In the genomic region with DNA sequence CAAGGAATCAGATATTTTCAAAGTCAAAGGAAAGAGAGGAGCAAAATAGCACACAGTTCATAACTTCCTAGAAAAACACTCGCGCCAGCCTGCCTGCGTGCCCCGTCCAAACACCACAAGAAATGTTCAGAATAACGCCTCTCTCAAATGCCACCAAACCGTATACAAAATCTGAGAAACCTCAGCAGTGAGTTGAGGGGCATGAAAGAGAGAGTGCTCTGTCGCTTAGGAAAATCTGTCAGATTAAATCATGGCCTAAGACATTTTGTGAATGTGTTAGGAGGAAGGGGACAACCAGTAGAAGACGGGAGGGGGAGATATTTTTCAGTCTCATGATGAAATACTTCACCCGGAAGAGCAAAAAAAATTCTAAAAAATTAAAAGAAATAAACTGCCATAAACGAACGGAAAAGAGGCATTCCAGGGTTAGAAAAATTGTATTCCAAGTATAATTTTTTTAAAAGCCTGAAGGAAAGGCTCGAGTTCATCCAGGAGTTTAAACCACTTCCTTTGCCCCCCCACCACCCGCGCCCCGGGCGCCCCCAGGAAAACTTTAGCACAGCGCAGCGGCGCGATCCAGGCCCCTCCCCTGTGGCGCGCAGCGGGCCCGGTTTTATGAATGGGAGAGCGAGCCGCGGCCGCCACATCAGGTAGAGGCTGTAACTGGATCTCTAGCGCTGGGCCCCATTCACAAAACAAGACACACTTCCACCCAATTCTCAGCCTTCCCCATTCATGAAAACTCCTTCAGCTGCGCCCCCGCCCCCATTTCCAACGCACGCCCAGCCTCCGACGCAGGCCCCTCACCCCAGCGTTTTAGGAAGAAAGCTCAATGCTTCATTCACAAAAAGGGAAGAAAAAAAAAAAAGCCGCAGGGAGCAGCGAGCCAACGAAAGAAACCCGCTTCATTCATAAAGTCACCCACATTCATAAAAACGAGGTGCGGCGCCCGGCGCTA, we compare ENCODE assay signal across 1 cellular context.
A peak's percentile ranks its signal among the peaks of the same experiment; 100 is the strongest.
TF ChIP-seq lines count a peak whose summit lies in the region.

No MANE protein-coding gene starts in this region.

TF ChIP-seq in GM12878, 131 proteins besides CTCF, POLR2A, EP300 and RAD21:
- TF ChIP-seq, protein P1, sequence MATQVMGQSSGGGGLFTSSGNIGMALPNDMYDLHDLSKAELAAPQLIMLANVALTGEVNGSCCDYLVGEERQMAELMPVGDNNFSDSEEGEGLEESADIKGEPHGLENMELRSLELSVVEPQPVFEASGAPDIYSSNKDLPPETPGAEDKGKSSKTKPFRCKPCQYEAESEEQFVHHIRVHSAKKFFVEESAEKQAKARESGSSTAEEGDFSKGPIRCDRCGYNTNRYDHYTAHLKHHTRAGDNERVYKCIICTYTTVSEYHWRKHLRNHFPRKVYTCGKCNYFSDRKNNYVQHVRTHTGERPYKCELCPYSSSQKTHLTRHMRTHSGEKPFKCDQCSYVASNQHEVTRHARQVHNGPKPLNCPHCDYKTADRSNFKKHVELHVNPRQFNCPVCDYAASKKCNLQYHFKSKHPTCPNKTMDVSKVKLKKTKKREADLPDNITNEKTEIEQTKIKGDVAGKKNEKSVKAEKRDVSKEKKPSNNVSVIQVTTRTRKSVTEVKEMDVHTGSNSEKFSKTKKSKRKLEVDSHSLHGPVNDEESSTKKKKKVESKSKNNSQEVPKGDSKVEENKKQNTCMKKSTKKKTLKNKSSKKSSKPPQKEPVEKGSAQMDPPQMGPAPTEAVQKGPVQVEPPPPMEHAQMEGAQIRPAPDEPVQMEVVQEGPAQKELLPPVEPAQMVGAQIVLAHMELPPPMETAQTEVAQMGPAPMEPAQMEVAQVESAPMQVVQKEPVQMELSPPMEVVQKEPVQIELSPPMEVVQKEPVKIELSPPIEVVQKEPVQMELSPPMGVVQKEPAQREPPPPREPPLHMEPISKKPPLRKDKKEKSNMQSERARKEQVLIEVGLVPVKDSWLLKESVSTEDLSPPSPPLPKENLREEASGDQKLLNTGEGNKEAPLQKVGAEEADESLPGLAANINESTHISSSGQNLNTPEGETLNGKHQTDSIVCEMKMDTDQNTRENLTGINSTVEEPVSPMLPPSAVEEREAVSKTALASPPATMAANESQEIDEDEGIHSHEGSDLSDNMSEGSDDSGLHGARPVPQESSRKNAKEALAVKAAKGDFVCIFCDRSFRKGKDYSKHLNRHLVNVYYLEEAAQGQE (IDR thresholded peaks at IDR 0.05; ENCODE audit: low read depth, low read length), result no peak
- TF ChIP-seq SPI1 (IDR thresholded peaks at IDR 0.05; ENCODE audit: borderline replicate concordance, insufficient read depth, low read depth, low read length) (no peak), NFIC (IDR thresholded peaks at IDR 0.05; ENCODE audit: low read depth, low read length) (peak; percentile 19; the same call in 1 of the 2 replicates), WRNIP1 (IDR thresholded peaks at IDR 0.05; ENCODE audit: borderline replicate concordance, low read depth, low read length) (no peak), EED (IDR thresholded peaks at IDR 0.05; ENCODE audit: low read depth) (peak; percentile 9; the same call in 1 of the 2 replicates), NFXL1 (IDR thresholded peaks at IDR 0.05; ENCODE audit: borderline replicate concordance) (no peak), IKZF2 (IDR thresholded peaks at IDR 0.05) (peak in 1 of 2 experiments; percentile 19; a peak in 1 of 4 replicates), ZNF384 (IDR thresholded peaks at IDR 0.05; ENCODE audit: borderline replicate concordance, low read depth, low read length) (0 out of 2 replicates have a peak, but pooled peaks have one; percentile 30), CHD4 (IDR thresholded peaks at IDR 0.05) (no peak), SMARCA5 (IDR thresholded peaks at IDR 0.05) (no peak)
